8 cellular contexts compared by ENCODE assay signal in genomic region chr15:66704019-66704782, GRCh38. TPM values are rescaled to one million over a fixed set of nuclear protein-coding genes. Genes with fewer than 3 reads are reported as not detected.
DNase-seq lines count a peak whose midpoint lies in the region; ATAC-seq and TF ChIP-seq lines count a peak whose summit lies in the region.

No MANE protein-coding gene starts in this region.

- peak overlapping the region; percentile 95 for H3K4me2 ChIP-seq in GM23338

- H3K4me1 Mint-ChIP-seq in GM23338, result peaks cover 35% of the 10 kb centered on the region

- H3K79me2 ChIP-seq in GM23338 (replicated peaks; ENCODE audit: insufficient read depth), result peaks cover 15% of the 10 kb centered on the region

- peak overlapping the region; percentile 76 for H3K4me3 Mint-ChIP-seq in GM23338

- H3K27me3 ChIP-seq in GM23338 (ENCODE audit: insufficient read depth), result peaks cover 48% of the 10 kb centered on the region
- no peaks in the 10 kb centered on the region for H3K27me3 ChIP-seq in SJCRH30

- peaks cover 27% of the 10 kb centered on the region for H4K20me1 ChIP-seq in GM23338 (replicated peaks; ENCODE audit: insufficient read depth)

- TF ChIP-seq CTCF in GM23338 (conservative IDR thresholded peaks at IDR 0.05; ENCODE audit: low read depth in 2 of 2) (no peak), fibroblast of pulmonary artery (IDR thresholded peaks at IDR 0.05; ENCODE audit: low read length, missing control alignments) (no peak)

- H3K27ac ChIP-seq in GM23338 (ENCODE audit: low read depth) (no peak overlapping the region), SJCRH30 (no peak overlapping the region)

- peak overlapping the region; percentile 86 for H3K4me3 ChIP-seq in GM23338
- peak overlapping the region; percentile 62 for H3K4me3 ChIP-seq in SJCRH30
- peak overlapping the region; percentile 90 for H3K4me3 ChIP-seq in fibroblast of pulmonary artery (replicated peaks; ENCODE audit: low read depth, low read length)

- DNase-seq in GM23338 (ENCODE audit: low spot score) (no peak), SJCRH30 (peak in 1 of 2 experiments; percentile 15), fibroblast of pulmonary artery (ENCODE audit: low read depth) (no peak), retina (peak; percentile 49), T1000 (lab: John Stamatoyannopoulos, UW) (no peak)
- no peak for DNase-seq in NK-92 treated with Interleukin-12 subunit alpha and Interleukin-12 subunit beta, amount 100 ng/mL, for 24 hours (lab: John Stamatoyannopoulos, UW)

- ATAC-seq in GM23338 (no peak), HG03097 (IDR thresholded peaks at IDR 0.05; ENCODE audit: low FRiP score, unreplicated experiment) (no peak), HG02870 (IDR thresholded peaks at IDR 0.05; ENCODE audit: unreplicated experiment) (no peak)

- H3K9me2 ChIP-seq in GM23338 (ENCODE audit: insufficient read depth), result no peaks in the 10 kb centered on the region

- no peaks in the 10 kb centered on the region for H3K36me3 ChIP-seq in GM23338 (ENCODE audit: insufficient read depth)
- no peaks in the 10 kb centered on the region for H3K36me3 ChIP-seq in SJCRH30

- no peak overlapping the region for H3K27ac Mint-ChIP-seq in GM23338

- no peak overlapping the region for H2AFZ ChIP-seq in GM23338

- H3K36me3 Mint-ChIP-seq in GM23338 (ENCODE audit: low read depth), result peaks cover 2% of the 10 kb centered on the region; the same call in 1 of the 3 replicates

- H3K27me3 Mint-ChIP-seq in GM23338 (ENCODE audit: insufficient read depth, low read depth, poor library complexity), result peaks cover 44% of the 10 kb centered on the region

- peaks cover 6% of the 10 kb centered on the region for H3F3A ChIP-seq in GM23338 (replicated peaks; ENCODE audit: low read depth)

- H3K4me1 ChIP-seq in GM23338 (ENCODE audit: insufficient read depth) (peaks cover 27% of the 10 kb centered on the region), SJCRH30 (peaks cover 7% of the 10 kb centered on the region; the same call in 1 of the 2 replicates)

- no peaks in the 10 kb centered on the region for H3K9me3 ChIP-seq in SJCRH30 (replicated peaks)

- no peaks in the 10 kb centered on the region for H3K9me3 Mint-ChIP-seq in GM23338

TF ChIP-seq in GM23338, 12 proteins besides CTCF, POLR2A, EP300 and RAD21 (continues in another document):
- no peak for TF ChIP-seq JUNB (IDR thresholded peaks at IDR 0.05; ENCODE audit: unreplicated experiment)
- no peak for TF ChIP-seq EZH2phosphoT487 (IDR thresholded peaks at IDR 0.05; ENCODE audit: unreplicated experiment)
- TF ChIP-seq REST (IDR thresholded peaks at IDR 0.05; ENCODE audit: unreplicated experiment), result no peak
- TF ChIP-seq NANOG (IDR thresholded peaks at IDR 0.05; ENCODE audit: borderline replicate concordance), result no peak
- TF ChIP-seq ETS1 (IDR thresholded peaks at IDR 0.05), result no peak
- TF ChIP-seq ZNF114 (CRISPR knock-in tag; IDR thresholded peaks at IDR 0.05), result no peak
- no peak for TF ChIP-seq POLR2AphosphoS5 (IDR thresholded peaks at IDR 0.05; ENCODE audit: low read depth)
- TF ChIP-seq ZNF462 (CRISPR knock-in tag; IDR thresholded peaks at IDR 0.05), result no peak
- no peak for TF ChIP-seq STAT1 (IDR thresholded peaks at IDR 0.05; ENCODE audit: unreplicated experiment)
- TF ChIP-seq EZH2 (IDR thresholded peaks at IDR 0.05; ENCODE audit: low read depth, unreplicated experiment), result no peak
- TF ChIP-seq ZNF331 (CRISPR knock-in tag; IDR thresholded peaks at IDR 0.05; ENCODE audit: low read depth), result no peak

RNA-seq across cellular contexts. Expression of gene SMAD6, which starts 2.2 kb away (rescaled TPM):
- total RNA-seq in GM23338 (2014; rRNA removed; shearing (Covaris generic)), result 11.9 and 15.7 TPM in 2 replicates
- 1.6 and 2.1 TPM in 2 replicates for polyA plus RNA-seq in GM23338 (2016; fragmentation: Nextera tagmentation; extraction: Ambion mirVana)
- total RNA-seq in SJCRH30 (2014; rRNA removed; shearing (Covaris generic)), result 6.7 and 7.6 TPM in 2 replicates
